In genomic region chr6:69888842-69889590, GRCh38 we compare ENCODE assay signal across 25 cellular contexts. TPM values are rescaled to one million over a fixed set of nuclear protein-coding genes. Genes with fewer than 3 reads are reported as not detected.
"Had no signal": no experiment of that assay in that cellular context is flagged by ENCODE, and none has a peak within 500 bp of the region (broad histone marks: within the 10 kb centered on the region; RNA-seq: fewer than 3 reads in every experiment).

No MANE protein-coding gene starts in this region.

- H3K27ac ChIP-seq: Peyer's patch, RWPE1, SJCRH30 had no signal

- DNase-seq: activated CD4-positive, alpha-beta memory T cell treated with anti-CD3 and anti-CD28 coated beads for 36 hours; activated CD4-positive, alpha-beta T cell treated with anti-CD3 and anti-CD28 coated beads, Interleukin-2, amount 10 ng/mL, durations not matched to agents 7 days and 5 days; activated CD4-positive, CD25-positive, alpha-beta regulatory T cell; activated CD8-positive, alpha-beta memory T cell treated with anti-CD3 and anti-CD28 coated beads for 24 hours; activated gamma-delta T cell; activated naive CD4-positive, alpha-beta T cell treated with anti-CD3 and anti-CD28 coated beads for 36 hours; activated T-cell treated with anti-CD3 and anti-CD28 coated beads, Interleukin-2, amount 50 U/mL, for 4 hours; amygdala; Kasumi-1; NCI-H1048; NCI-H2029; NCI-H2107; NCI-H510A treated with DMSO at 0.1 percent for 48 hours; Peyer's patch; Right ventricle myocardium superior; SJCRH30; T-helper 2 cell; T1000 had no signal

- ATAC-seq: activated T-cell treated with anti-CD3 and anti-CD28 coated beads, Interleukin-2, amount 50 U/mL, for 4 hours; activated T-helper 17 cell treated with anti-CD3 and anti-CD28 coated beads, Interleukin-2, amount 50 U/mL, for 72 hours; K562; SK-N-SH treated with all-trans-retinoic acid at 6 μM for 48 hours had no signal

- H3K27ac Mint-ChIP-seq: activated CD4-positive, alpha-beta memory T cell treated with anti-CD3 and anti-CD28 coated beads for 36 hours; activated CD4-positive, alpha-beta T cell treated with anti-CD3 and anti-CD28 coated beads, Interleukin-2, amount 10 ng/mL, durations not matched to agents 7 days and 5 days; activated naive CD4-positive, alpha-beta T cell treated with anti-CD3 and anti-CD28 coated beads for 36 hours; activated naive CD8-positive, alpha-beta T cell; activated T-helper 17 cell treated with anti-CD3 and anti-CD28 coated beads, Interleukin-2, amount 50 U/mL, for 72 hours; brain had no signal

- H3K4me3 ChIP-seq: K562, Peyer's patch, SJCRH30 had no signal

- H3K4me1 ChIP-seq: Peyer's patch had no signal

- H3K27me3 Mint-ChIP-seq: activated CD4-positive, alpha-beta T cell treated with anti-CD3 and anti-CD28 coated beads, Interleukin-2, amount 10 ng/mL, durations not matched to agents 7 days and 5 days had no signal

- H3K36me3 Mint-ChIP-seq: activated CD4-positive, alpha-beta memory T cell treated with anti-CD3 and anti-CD28 coated beads for 36 hours had no signal

- H3K9me3 Mint-ChIP-seq: activated T-cell treated with anti-CD3 and anti-CD28 coated beads, Interleukin-2, amount 50 U/mL, for 4 hours; activated T-helper 17 cell treated with anti-CD3 and anti-CD28 coated beads, Interleukin-2, amount 50 U/mL, for 72 hours; central memory CD8-positive, alpha-beta T cell had no signal

- H3K4me3 Mint-ChIP-seq: activated CD4-positive, alpha-beta memory T cell treated with anti-CD3 and anti-CD28 coated beads for 36 hours; activated CD4-positive, alpha-beta T cell treated with anti-CD3 and anti-CD28 coated beads, Interleukin-2, amount 10 ng/mL, durations not matched to agents 7 days and 5 days; activated naive CD4-positive, alpha-beta T cell treated with anti-CD3 and anti-CD28 coated beads for 36 hours; activated naive CD8-positive, alpha-beta T cell; activated T-cell treated with anti-CD3 and anti-CD28 coated beads, Interleukin-2, amount 50 U/mL, for 4 hours; activated T-helper 17 cell treated with anti-CD3 and anti-CD28 coated beads, Interleukin-2, amount 50 U/mL, for 72 hours; brain; central memory CD8-positive, alpha-beta T cell had no signal

- H3K4me1 Mint-ChIP-seq: activated CD4-positive, alpha-beta T cell treated with anti-CD3 and anti-CD28 coated beads, Interleukin-2, amount 10 ng/mL, durations not matched to agents 7 days and 5 days; activated T-helper 17 cell treated with anti-CD3 and anti-CD28 coated beads, Interleukin-2, amount 50 U/mL, for 72 hours; central memory CD8-positive, alpha-beta T cell had no signal

- H3K27me3 ChIP-seq: Peyer's patch, SJCRH30 had no signal

- H3K9me3 ChIP-seq: Peyer's patch had no signal

- H3K36me3 ChIP-seq: Peyer's patch had no signal

RNA-seq across cellular contexts. Expression of gene COL19A1, which starts 22.7 kb away (rescaled TPM):
- total RNA-seq: activated CD4-positive, alpha-beta T cell treated with anti-CD3 and anti-CD28 coated beads, Interleukin-2, amount 10 ng/mL, durations not matched to agents 7 days and 5 days; K562 had no signal
- polyA plus RNA-seq: K562 had no signal
